In genomic region chr4:43264730-43265129, GRCh38 we compare ENCODE assay signal across 22 cellular contexts.
"Had no signal": no experiment of that assay in that cellular context is flagged by ENCODE, and none has a peak within 500 bp of the region (broad histone marks: within the 10 kb centered on the region; RNA-seq: fewer than 3 reads in every experiment).

No MANE protein-coding gene starts in this region.

- H3K27me3 ChIP-seq: dorsolateral prefrontal cortex, esophagus muscularis mucosa, foreskin keratinocyte, gastroesophageal sphincter, heart left ventricle, hepatocyte, left lung had no signal

- DNase-seq: dermis blood vessel endothelial cell; dorsolateral prefrontal cortex; effector CD4-positive, alpha-beta T cell; effector memory CD4-positive, alpha-beta T cell; foreskin keratinocyte; heart left ventricle; hypothalamus; immature natural killer cell; left cardiac atrium; left lung; left ventricle myocardium superior; lower lobe of right lung; mesendoderm; midbrain; naive thymus-derived CD4-positive, alpha-beta T cell had no signal

- H3K9me3 ChIP-seq: lower lobe of right lung had no signal

- H3K27ac ChIP-seq: coronary artery, dorsolateral prefrontal cortex, esophagus muscularis mucosa, foreskin keratinocyte, gastroesophageal sphincter, heart left ventricle, hepatocyte, left lung, lower lobe of right lung had no signal

- H3K4me3 ChIP-seq: coronary artery, dorsolateral prefrontal cortex, esophagus muscularis mucosa, gastroesophageal sphincter, heart left ventricle, hepatocyte, left lung, lower lobe of right lung had no signal

- FAIRE-seq: endothelial cell of umbilical vein, frontal cortex, keratinocyte had no signal

- H3K4me1 ChIP-seq: esophagus muscularis mucosa, foreskin keratinocyte, gastroesophageal sphincter, heart left ventricle, left lung, lower lobe of right lung had no signal

- H3K36me3 ChIP-seq: esophagus muscularis mucosa, gastroesophageal sphincter, heart left ventricle, left lung, lower lobe of right lung had no signal

- ATAC-seq: foreskin keratinocyte; gastroesophageal sphincter; heart left ventricle; left cardiac atrium; left lung; left ventricle myocardium superior; lower lobe of right lung; naive thymus-derived CD4-positive, alpha-beta T cell had no signal

- H3K4me2 ChIP-seq: hepatocyte had no signal

- H2AFZ ChIP-seq: hepatocyte had no signal

- H3K79me2 ChIP-seq: hepatocyte had no signal
